ENCODE assay signal across 10 cellular contexts in the genomic region with DNA sequence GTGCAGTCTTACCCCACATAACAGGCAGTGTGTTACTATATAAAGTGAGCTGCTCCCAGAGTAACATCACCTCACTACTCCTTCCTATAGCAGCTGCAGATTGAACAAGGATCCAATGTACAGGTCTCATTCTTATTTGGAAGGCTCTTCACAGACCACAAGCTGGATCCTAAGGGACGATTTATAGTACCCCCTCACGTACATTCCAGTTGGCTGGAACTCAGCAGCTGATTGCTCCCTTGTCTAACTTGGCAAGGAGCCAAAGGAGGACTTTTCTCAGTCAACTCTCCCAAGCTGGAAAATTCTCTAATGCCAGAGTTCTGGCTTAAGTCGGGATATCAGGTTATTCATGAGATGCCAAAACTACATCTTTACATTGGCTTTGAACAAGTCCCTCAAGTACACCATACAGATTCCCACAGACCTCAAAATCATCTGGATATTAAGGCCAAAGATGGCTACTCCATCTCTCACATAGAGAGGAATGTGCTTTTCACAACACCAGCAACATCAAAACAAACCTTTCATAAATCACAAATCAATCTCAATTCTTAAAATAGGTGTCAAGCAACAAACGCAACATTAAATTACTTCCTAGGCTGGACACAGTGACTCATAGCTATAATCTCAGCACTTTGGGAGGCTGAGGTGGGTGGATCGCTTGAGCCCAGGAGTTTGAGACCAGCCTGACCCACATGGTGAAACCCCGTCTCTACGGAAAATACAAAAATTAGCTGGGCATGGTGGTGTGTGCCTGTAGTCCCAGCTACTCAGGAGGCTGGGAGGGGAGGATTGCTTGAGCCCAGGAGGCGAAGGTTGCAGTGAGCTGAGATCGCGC. TPM values are rescaled to one million over a fixed set of nuclear protein-coding genes. Genes with fewer than 3 reads are reported as not detected.
DNase-seq lines count a peak whose midpoint lies in the region; ATAC-seq, FAIRE-seq and TF ChIP-seq lines count a peak whose summit lies in the region.
"Had no signal": no experiment of that assay in that cellular context is flagged by ENCODE, and none has a peak within 500 bp of the region (broad histone marks: within the 10 kb centered on the region; RNA-seq: fewer than 3 reads in every experiment).

No MANE protein-coding gene starts in this region.

- TF ChIP-seq CTCF in left lung (IDR thresholded peaks at IDR 0.05): no peak
- no peak for TF ChIP-seq CTCF in vagina (IDR thresholded peaks at IDR 0.05)

- H3K4me3 Mint-ChIP-seq in activated T-helper 2 cell treated with anti-CD3 and anti-CD28 coated beads, Interferon-gamma antibody, Interleukin-2, Interleukin-4, amounts not matched to agents 10 μg/mL and 5 μg/mL and 100 μg/mL, durations not matched to agents 14 hours and 24 hours and 36 hours (ENCODE audit: low read depth): peak overlapping the region; percentile 81

- no peaks in the 10 kb centered on the region for H3K9me3 ChIP-seq in left lung
- H3K9me3 ChIP-seq in vagina: no peaks in the 10 kb centered on the region
- H3K9me3 ChIP-seq: upper lobe of left lung had no signal

- in situ Hi-C loops in ACHN (cut with HindIII; ENCODE audit: low pct_ligation_motif_present, low pct_unique_long_range_greater_than_20kb, low sequenced_read_pairs): no loop called here

- FAIRE-seq in HTR-8/SVneo (lab: Jason Lieb, UNC): no peak
- FAIRE-seq: keratinocyte had no signal

- peaks cover 78% of the 10 kb centered on the region for H3K4me1 Mint-ChIP-seq in activated T-helper 2 cell treated with anti-CD3 and anti-CD28 coated beads, Interferon-gamma antibody, Interleukin-2, Interleukin-4, amounts not matched to agents 10 μg/mL and 5 μg/mL and 100 μg/mL, durations not matched to agents 14 hours and 24 hours and 36 hours (ENCODE audit: low read depth)

- peak overlapping the region; percentile 100 for H3K27ac Mint-ChIP-seq in activated T-helper 2 cell treated with anti-CD3 and anti-CD28 coated beads, Interferon-gamma antibody, Interleukin-2, Interleukin-4, amounts not matched to agents 10 μg/mL and 5 μg/mL and 100 μg/mL, durations not matched to agents 14 hours and 24 hours and 36 hours

- H3K36me3 Mint-ChIP-seq in activated T-helper 2 cell treated with anti-CD3 and anti-CD28 coated beads, Interferon-gamma antibody, Interleukin-2, Interleukin-4, amounts not matched to agents 10 μg/mL and 5 μg/mL and 100 μg/mL, durations not matched to agents 14 hours and 24 hours and 36 hours (ENCODE audit: low read depth): peaks cover 39% of the 10 kb centered on the region

- no peaks in the 10 kb centered on the region for H3K27me3 Mint-ChIP-seq in activated T-helper 2 cell treated with anti-CD3 and anti-CD28 coated beads, Interferon-gamma antibody, Interleukin-2, Interleukin-4, amounts not matched to agents 10 μg/mL and 5 μg/mL and 100 μg/mL, durations not matched to agents 14 hours and 24 hours and 36 hours (ENCODE audit: low read depth)

- peaks cover 4 to 34% of the 10 kb centered on the region in 2 donors for H3K4me1 ChIP-seq in left lung
- H3K4me1 ChIP-seq in vagina: peaks cover 39% of the 10 kb centered on the region

- TF ChIP-seq POLR2A in vagina (IDR thresholded peaks at IDR 0.05): no peak

- H3K4me3 ChIP-seq in left lung: no peak overlapping the region
- H3K4me3 ChIP-seq in vagina: no peak overlapping the region
- H3K4me3 ChIP-seq: upper lobe of left lung had no signal

- ATAC-seq in left ventricle myocardium superior (peak; percentile 11), left lung (no peak)

- intact Hi-C loops in left ventricle myocardium superior (cut with micrococcal nuclease): no loop called here
- intact Hi-C loops in cardiac septum (cut with DNase I): no loop called here
- intact Hi-C loops in activated T-helper 2 cell treated with anti-CD3 and anti-CD28 coated beads, Interferon-gamma antibody, Interleukin-2, Interleukin-4, amounts not matched to agents 10 μg/mL and 5 μg/mL and 100 μg/mL, durations not matched to agents 14 hours and 24 hours and 36 hours (cut with micrococcal nuclease): loop anchor here (5.0 to 10.0 kb wide), 3 partner anchors 38 to 389 kb away; a partner anchor contains a TSS
- intact Hi-C loops in left lung (cut with DNase I): no loop called here
- intact Hi-C loops in vagina (cut with DNase I): no loop called here

- H3K36me3 ChIP-seq in left lung (peaks cover 0 to 10% of the 10 kb centered on the region in 2 donors), vagina (peaks cover 0 to 4% of the 10 kb centered on the region in 2 donors)

- no peak for DNase-seq in left ventricle myocardium superior
- DNase-seq in cardiac septum (ENCODE audit: low spot score): no peak
- no peak for DNase-seq in activated T-helper 2 cell treated with anti-CD3 and anti-CD28 coated beads, Interferon-gamma antibody, Interleukin-2, Interleukin-4, amounts not matched to agents 10 μg/mL and 5 μg/mL and 100 μg/mL, durations not matched to agents 14 hours and 24 hours and 36 hours (ENCODE audit: low spot score)
- DNase-seq in left lung: no peak
- no peak for DNase-seq in vagina (ENCODE audit: extremely low spot score in 2 of 2)
- no peak for DNase-seq in HTR-8/SVneo (ENCODE audit: insufficient read length, low spot score)
- no peak for DNase-seq in T-helper 9 cell
- no peak for DNase-seq in ACHN
- DNase-seq: upper lobe of left lung had no signal

- peak overlapping the region; percentile 16 to 30 for H3K27ac ChIP-seq in left lung
- peak overlapping the region; percentile 20 for H3K27ac ChIP-seq in vagina

- H3K27me3 ChIP-seq in left lung (no peaks in the 10 kb centered on the region), vagina (no peaks in the 10 kb centered on the region)
- H3K27me3 ChIP-seq: upper lobe of left lung had no signal

- H3K9me3 Mint-ChIP-seq in activated T-helper 2 cell treated with anti-CD3 and anti-CD28 coated beads, Interferon-gamma antibody, Interleukin-2, Interleukin-4, amounts not matched to agents 10 μg/mL and 5 μg/mL and 100 μg/mL, durations not matched to agents 14 hours and 24 hours and 36 hours: no peaks in the 10 kb centered on the region

RNA-seq across cellular contexts. Expression of a gene that starts 39.3 kb away (rescaled TPM):
- total RNA-seq in left ventricle myocardium superior (18.2 TPM), cardiac septum (19.7 TPM), left lung (10 to 100 TPM; 27.7 to 32.3 TPM), vagina (46.2 TPM)
- total RNA-seq in activated T-helper 2 cell treated with anti-CD3 and anti-CD28 coated beads, Interferon-gamma antibody, Interleukin-2, Interleukin-4, amounts not matched to agents 10 μg/mL and 5 μg/mL and 100 μg/mL, durations not matched to agents 14 hours and 24 hours and 36 hours: 33.5 and 43.0 TPM in 2 replicates

RNA-seq across cellular contexts. Expression of a gene that starts 39.5 kb away (rescaled TPM):
- total RNA-seq in left ventricle myocardium superior (7.6 TPM), cardiac septum (9.3 TPM), left lung (10 to 100 TPM in 1 of 2 donors, 1 to 10 TPM in 1; 9.2 to 11.8 TPM), vagina (13.5 TPM)
- 17.3 and 18.4 TPM in 2 replicates for total RNA-seq in activated T-helper 2 cell treated with anti-CD3 and anti-CD28 coated beads, Interferon-gamma antibody, Interleukin-2, Interleukin-4, amounts not matched to agents 10 μg/mL and 5 μg/mL and 100 μg/mL, durations not matched to agents 14 hours and 24 hours and 36 hours
